ENCODE assay signal across 14 cellular contexts in genomic region chr2:135785032-135785431, GRCh38. TPM values are rescaled to one million over a fixed set of nuclear protein-coding genes. Genes with fewer than 3 reads are reported as not detected.
A peak's percentile ranks its signal among the peaks of the same experiment; 100 is the strongest.
DNase-seq lines count a peak whose midpoint lies in the region; ATAC-seq and TF ChIP-seq lines count a peak whose summit lies in the region.
"Had no signal": no experiment of that assay in that cellular context is flagged by ENCODE, and none has a peak within 500 bp of the region (broad histone marks: within the 10 kb centered on the region; RNA-seq: fewer than 3 reads in every experiment).

No MANE protein-coding gene starts in this region.

- no peaks in the 10 kb centered on the region for H3K4me1 Mint-ChIP-seq in CD14-positive monocyte
- H3K4me1 Mint-ChIP-seq in activated T-helper 1 cell treated with anti-CD3 and anti-CD28 coated beads, Interleukin-12 subunit alpha, Interleukin-12 subunit beta, Interleukin-2, Interleukin-4 antibody, amounts not matched to agents 30 ng/mL and 10 ng/mL and 1 ng/mL, durations not matched to agents 14 hours and 24 hours and 36 hours (ENCODE audit: low read depth) = no peaks in the 10 kb centered on the region

- peak; percentile 18 for TF ChIP-seq CTCF in CD14-positive monocyte (IDR thresholded peaks at IDR 0.05)
- peak in 2 of 3 experiments; percentile 28 to 46; a peak in 4 of 6 replicates for TF ChIP-seq CTCF in HCT116 (IDR thresholded peaks at IDR 0.05 in 2 of 3, conservative IDR thresholded peaks at IDR 0.05 in 1 of 3; ENCODE audit: borderline replicate concordance in 1 of 3, insufficient read depth in 1 of 3, low read depth in 2 of 3, low read length in 2 of 3)
- TF ChIP-seq CTCF in VCaP (conservative IDR thresholded peaks at IDR 0.05) = peak; percentile 35; the same call in 1 of the 2 replicates
- TF ChIP-seq CTCF in fibroblast of villous mesenchyme (IDR thresholded peaks at IDR 0.05; ENCODE audit: insufficient read depth, low read depth, low read length) = peak; percentile 41

- ATAC-seq in HCT116 = peak; percentile 57
- ATAC-seq in GM18907 (IDR thresholded peaks at IDR 0.05; ENCODE audit: unreplicated experiment) = no peak
- ATAC-seq in HG03469 (IDR thresholded peaks at IDR 0.05; ENCODE audit: unreplicated experiment) = no peak

- BruUV-seq in HCT116 (replicated peaks; lab: Mats Ljungman, UMichigan) = no TSS peak

- H3K9ac ChIP-seq in HCT116 (ENCODE audit: low read length) = no peak overlapping the region

- no peak overlapping the region for H3K4me2 ChIP-seq in HCT116 (ENCODE audit: low read length)

- DNase-seq in CD14-positive monocyte (ENCODE audit: low spot score) (no peak), HCT116 (ENCODE audit: low read depth, low spot score) (no peak), fibroblast of villous mesenchyme (ENCODE audit: low read depth) (peak; percentile 16), NCI-H510A (lab: John Stamatoyannopoulos, UW) (no peak)
- DNase-seq in activated T-helper 1 cell treated with anti-CD3 and anti-CD28 coated beads, Interleukin-12 subunit alpha, Interleukin-12 subunit beta, Interleukin-2, Interleukin-4 antibody, amounts not matched to agents 30 ng/mL and 10 ng/mL and 1 ng/mL, durations not matched to agents 14 hours and 24 hours and 36 hours (ENCODE audit: low spot score) = no peak
- DNase-seq: erythroblast had no signal

- no peak for TF ChIP-seq RAD21 in HCT116 (IDR thresholded peaks at IDR 0.05; ENCODE audit: low read depth)

- POLR2A ChIA-PET in HCT116 (lab: Charles Lee) = no interaction called here

- no peaks in the 10 kb centered on the region for H3K9me2 ChIP-seq in HCT116 (ENCODE audit: insufficient read depth)

- peaks cover 32 to 39% of the 10 kb centered on the region in 2 experiments; a peak in 3 of 4 replicates for H3K36me3 ChIP-seq in HCT116 (ENCODE audit: control insufficient read depth in 1 of 2, insufficient read depth in 2 of 2, low read length in 2 of 2)

- no peaks in the 10 kb centered on the region for H3K9me3 ChIP-seq in HCT116 (ENCODE audit: control insufficient read depth in 1 of 2, insufficient read depth in 1 of 2, low read depth in 1 of 2, low read length in 2 of 2)

- intact Hi-C loops in CD14-positive monocyte (cut with micrococcal nuclease) (no loop called here), HCT116 (cut with micrococcal nuclease) (no loop called here)
- intact Hi-C loops in activated T-helper 1 cell treated with anti-CD3 and anti-CD28 coated beads, Interleukin-12 subunit alpha, Interleukin-12 subunit beta, Interleukin-2, Interleukin-4 antibody, amounts not matched to agents 30 ng/mL and 10 ng/mL and 1 ng/mL, durations not matched to agents 14 hours and 24 hours and 36 hours (cut with micrococcal nuclease) = no loop called here

- no peak overlapping the region for H2AFZ ChIP-seq in HCT116 (ENCODE audit: low read depth, low read length, poor library complexity, severe bottlenecking)

- no peaks in the 10 kb centered on the region for H3K27me3 Mint-ChIP-seq in CD14-positive monocyte (ENCODE audit: low read depth in 3 of 3)
- no peaks in the 10 kb centered on the region for H3K27me3 Mint-ChIP-seq in activated T-helper 1 cell treated with anti-CD3 and anti-CD28 coated beads, Interleukin-12 subunit alpha, Interleukin-12 subunit beta, Interleukin-2, Interleukin-4 antibody, amounts not matched to agents 30 ng/mL and 10 ng/mL and 1 ng/mL, durations not matched to agents 14 hours and 24 hours and 36 hours (ENCODE audit: insufficient read depth)
- H3K27me3 Mint-ChIP-seq: CD4-positive, alpha-beta memory T cell had no signal

- peaks cover 6 to 14% of the 10 kb centered on the region in 2 experiments; a peak in 3 of 4 replicates for H3K4me1 ChIP-seq in HCT116 (ENCODE audit: control insufficient read depth in 1 of 2, insufficient read depth in 2 of 2, low read length in 2 of 2)

- peaks cover 0 to 3% (median 0%) of the 10 kb centered on the region in 7 donors for H3K9me3 Mint-ChIP-seq in CD14-positive monocyte
- H3K9me3 Mint-ChIP-seq in activated T-helper 1 cell treated with anti-CD3 and anti-CD28 coated beads, Interleukin-12 subunit alpha, Interleukin-12 subunit beta, Interleukin-2, Interleukin-4 antibody, amounts not matched to agents 30 ng/mL and 10 ng/mL and 1 ng/mL, durations not matched to agents 14 hours and 24 hours and 36 hours = no peaks in the 10 kb centered on the region
- H3K9me3 Mint-ChIP-seq: CD4-positive, alpha-beta memory T cell had no signal

- no peak overlapping the region for H3K4me3 ChIP-seq in HCT116 (replicated peaks in 1 of 2; ENCODE audit: low read depth in 1 of 2, low read length in 2 of 2)
- H3K4me3 ChIP-seq in fibroblast of villous mesenchyme (ENCODE audit: low read depth, low read length) = no peak overlapping the region

- TF ChIP-seq POLR2A in HCT116 (IDR thresholded peaks at IDR 0.05; ENCODE audit: borderline replicate concordance, extremely low read depth, insufficient read depth, insufficient read length) = no peak

- no peak overlapping the region for H3K27ac ChIP-seq in HCT116 (ENCODE audit: low read depth, low read length)
- no peak overlapping the region for H3K27ac ChIP-seq in VCaP

- H3K27me3 ChIP-seq in HCT116 (ENCODE audit: insufficient read depth, low read length) = no peaks in the 10 kb centered on the region

- H3K27ac Mint-ChIP-seq in CD14-positive monocyte = no peak overlapping the region
- no peak overlapping the region for H3K27ac Mint-ChIP-seq in activated T-helper 1 cell treated with anti-CD3 and anti-CD28 coated beads, Interleukin-12 subunit alpha, Interleukin-12 subunit beta, Interleukin-2, Interleukin-4 antibody, amounts not matched to agents 30 ng/mL and 10 ng/mL and 1 ng/mL, durations not matched to agents 14 hours and 24 hours and 36 hours
- H3K27ac Mint-ChIP-seq: CD4-positive, alpha-beta memory T cell had no signal

- CTCF ChIA-PET in HCT116 (lab: Charles Lee) = interaction anchor here (0.9 to 5.0 kb wide), 3 partner anchors 12 to 781 kb away, joined by 3 to 22 read pairs (median 3); partner anchors contain the start of gene UBXN4

- no peak overlapping the region for H3K4me3 Mint-ChIP-seq in CD14-positive monocyte
- no peak overlapping the region for H3K4me3 Mint-ChIP-seq in activated T-helper 1 cell treated with anti-CD3 and anti-CD28 coated beads, Interleukin-12 subunit alpha, Interleukin-12 subunit beta, Interleukin-2, Interleukin-4 antibody, amounts not matched to agents 30 ng/mL and 10 ng/mL and 1 ng/mL, durations not matched to agents 14 hours and 24 hours and 36 hours
- H3K4me3 Mint-ChIP-seq: CD4-positive, alpha-beta memory T cell had no signal

- peaks cover 63 to 68% of the 10 kb centered on the region in 2 donors for H3K36me3 Mint-ChIP-seq in CD14-positive monocyte
- peaks cover 52% of the 10 kb centered on the region for H3K36me3 Mint-ChIP-seq in activated T-helper 1 cell treated with anti-CD3 and anti-CD28 coated beads, Interleukin-12 subunit alpha, Interleukin-12 subunit beta, Interleukin-2, Interleukin-4 antibody, amounts not matched to agents 30 ng/mL and 10 ng/mL and 1 ng/mL, durations not matched to agents 14 hours and 24 hours and 36 hours (ENCODE audit: low read depth)

- RAD21 ChIA-PET in HCT116 (lab: Charles Lee; ENCODE audit: low non-redundant PET in 1 of 2, low total read pairs in 2 of 2, uncharacterized antibody in 2 of 2, unreplicated experiment in 2 of 2) = no interaction called here

- no peaks in the 10 kb centered on the region for H3K79me2 ChIP-seq in HCT116 (ENCODE audit: insufficient read depth, low read length)

- no peaks in the 10 kb centered on the region for H4K20me1 ChIP-seq in HCT116 (ENCODE audit: insufficient read depth)

TF ChIP-seq in HCT116, 20 proteins besides CTCF, POLR2A, EP300 and RAD21:
- TF ChIP-seq MAX (IDR thresholded peaks at IDR 0.05) (no peak), ZBTB33 (IDR thresholded peaks at IDR 0.05; ENCODE audit: extremely low read depth, insufficient replicate concordance, low read length) (no peak), ZNF274 (IDR thresholded peaks at IDR 0.05; ENCODE audit: low read depth, low read length) (no peak)

RNA-seq across cellular contexts. Expression of gene UBXN4, which starts 43.4 kb away (rescaled TPM):
- 100 to 1,000 TPM in 1 of 2 donors, 10 to 100 TPM in 1; 74.2 to 107 TPM for polyA plus RNA-seq in CD14-positive monocyte
- total RNA-seq in HCT116 (2021; ENCODE audit: unreplicated experiment) = 69.7 TPM
- polyA plus RNA-seq in HCT116 (2012) = 37.6 and 46.1 TPM in 2 replicates
- total RNA-seq in fibroblast of villous mesenchyme = 66.7 and 96.3 TPM in 2 replicates
- total RNA-seq in activated T-helper 1 cell treated with anti-CD3 and anti-CD28 coated beads, Interleukin-12 subunit alpha, Interleukin-12 subunit beta, Interleukin-2, Interleukin-4 antibody, amounts not matched to agents 30 ng/mL and 10 ng/mL and 1 ng/mL, durations not matched to agents 14 hours and 24 hours and 36 hours = 115 and 121 TPM in 2 replicates

RNA-seq across cellular contexts. Expression of gene LCT, which starts 52.0 kb away (rescaled TPM):
- not detected for polyA plus RNA-seq in CD14-positive monocyte
- total RNA-seq in HCT116 (2021; ENCODE audit: unreplicated experiment) (0.12 TPM), fibroblast of villous mesenchyme (under 0.01 TPM in 1 of 2 replicates, not detected in the other)
- 0.01 and 0.03 TPM in 2 replicates for polyA plus RNA-seq in HCT116 (2012)
- total RNA-seq in activated T-helper 1 cell treated with anti-CD3 and anti-CD28 coated beads, Interleukin-12 subunit alpha, Interleukin-12 subunit beta, Interleukin-2, Interleukin-4 antibody, amounts not matched to agents 30 ng/mL and 10 ng/mL and 1 ng/mL, durations not matched to agents 14 hours and 24 hours and 36 hours = 0.41 and 0.42 TPM in 2 replicates
- total RNA-seq: bronchial epithelial cell, lung microvascular endothelial cell, skeletal muscle tissue, temporal lobe had no signal
- polyA plus RNA-seq: CD4-positive, alpha-beta memory T cell had no signal
